ENCODE assay signal across 24 cellular contexts in genomic region chr11:1278766-1279673, GRCh38. TPM values are rescaled to one million over a fixed set of nuclear protein-coding genes. Genes with fewer than 3 reads are reported as not detected.
DNase-seq lines count a peak whose midpoint lies in the region; ATAC-seq, FAIRE-seq and TF ChIP-seq lines count a peak whose summit lies in the region.
"Had no signal": no experiment of that assay in that cellular context is flagged by ENCODE, and none has a peak within 500 bp of the region (broad histone marks: within the 10 kb centered on the region; RNA-seq: fewer than 3 reads in every experiment).

No MANE protein-coding gene starts in this region.

- no peak overlapping the region for H3K23ac ChIP-seq in H1 (ENCODE audit: insufficient read length)

- H3K4me1 ChIP-seq in left ventricle myocardium inferior (peaks cover 32% of the 10 kb centered on the region), H1 (replicated peaks in 1 of 4; ENCODE audit: control insufficient read depth in 3 of 4, insufficient read depth in 4 of 4, low read length in 3 of 4) (no peaks in the 10 kb centered on the region; a peak in 1 of 7 replicates), kidney (ENCODE audit: control insufficient read depth in 1 of 2, insufficient read depth in 1 of 2, low read depth in 1 of 2, low read length in 2 of 2) (peaks cover 0 to 2% of the 10 kb centered on the region in 2 donors)

- no peaks in the 10 kb centered on the region for H3K27me3 ChIP-seq in left ventricle myocardium inferior (ENCODE audit: low read depth)
- no peaks in the 10 kb centered on the region for H3K27me3 ChIP-seq in H1 (replicated peaks in 1 of 4; ENCODE audit: control insufficient read depth in 3 of 4, extremely low read depth in 1 of 4, insufficient read depth in 3 of 4, low read length in 3 of 4)

- TF ChIP-seq CTCF in left ventricle myocardium inferior (IDR thresholded peaks at IDR 0.05; ENCODE audit: borderline replicate concordance) (no peak), H1 (IDR thresholded peaks at IDR 0.05; ENCODE audit: control extremely low read depth in 1 of 3, insufficient read depth in 1 of 3, low read depth in 1 of 3, low read length in 3 of 3) (no peak), kidney (IDR thresholded peaks at IDR 0.05; ENCODE audit: borderline replicate concordance, extremely low read depth, insufficient read depth) (no peak)

- no peak overlapping the region for H3K4me3 ChIP-seq in left ventricle myocardium inferior
- H3K4me3 ChIP-seq in H1 (ENCODE audit: extremely low read depth in 1 of 4, insufficient read depth in 2 of 4, low read depth in 3 of 4, low read length in 4 of 4) = no peak overlapping the region
- H3K4me3 ChIP-seq in kidney (ENCODE audit: low read length in 2 of 2) = no peak overlapping the region
- H3K4me3 ChIP-seq: SK-N-MC had no signal

- H3K23me2 ChIP-seq in H1 (ENCODE audit: low read depth, low read length) = no peaks in the 10 kb centered on the region

- no peak overlapping the region for H4K91ac ChIP-seq in H1 (replicated peaks; ENCODE audit: insufficient read length, low read length)

- H3K9me3 ChIP-seq in left ventricle myocardium inferior (replicated peaks) (no peaks in the 10 kb centered on the region), H1 (ENCODE audit: insufficient read depth in 2 of 2, low read depth in 1 of 2, low read length in 1 of 2) (no peaks in the 10 kb centered on the region), kidney (ENCODE audit: control insufficient read depth in 1 of 2, low read length in 2 of 2) (no peaks in the 10 kb centered on the region)

- no peaks in the 10 kb centered on the region for H3K79me2 ChIP-seq in H1 (ENCODE audit: control insufficient read depth in 1 of 2, insufficient read depth in 2 of 2, low read length in 2 of 2)

- TF ChIP-seq EP300 in H1 (IDR thresholded peaks at IDR 0.05; ENCODE audit: borderline replicate concordance in 1 of 2, low read depth in 2 of 2, low read length in 2 of 2) = no peak

- no peak overlapping the region for H3K9ac ChIP-seq in H1 (replicated peaks in 1 of 4; ENCODE audit: extremely low read depth in 1 of 4, low read depth in 3 of 4, low read length in 3 of 4)
- no peak overlapping the region for H3K9ac ChIP-seq in kidney (ENCODE audit: low read length in 2 of 2)
- H3K9ac ChIP-seq: KMS-11 had no signal

- intact Hi-C loops in left cardiac atrium (cut with DNase I) = no loop called here
- intact Hi-C loops in left ventricle myocardium inferior (cut with micrococcal nuclease) = no loop called here
- intact Hi-C loops in kidney (cut with DNase I) = no loop called here

- DNase-seq in left cardiac atrium (peak; percentile 19), left ventricle myocardium inferior (no peak), H1 (ENCODE audit: low read depth in 1 of 2, low spot score in 2 of 2) (no peak), kidney (peak; percentile 64), NCI-H2196 (lab: John Stamatoyannopoulos, UW; ENCODE audit: unreplicated experiment) (no peak)
- no peak for DNase-seq in activated T-cell treated with anti-CD3 and anti-CD28 coated beads, Interleukin-2, amount 50 U/mL, for 48 hours
- DNase-seq: CD4-positive, alpha-beta T cell; H7; HFFc6; IMR-90; MM.1S; NCI-H1694; NCI-H2029 treated with DMSO at 0.1 percent for 48 hours; NCI-H2227 treated with DMSO at 0.1 percent for 48 hours; NCI-H526 treated with DMSO at 0.1 percent for 48 hours; RPMI8226; SHP77 treated with DMSO at 0.1 percent for 48 hours had no signal

- peak overlapping the region; percentile 89; the same call in 1 of the 2 replicates for H4K8ac ChIP-seq in H1 (ENCODE audit: extremely low read depth, insufficient read depth, low read length)

- POLR2A ChIA-PET in H1 (lab: Charles Lee; ENCODE audit: partially characterized antibody) = no interaction called here

- peaks cover 75% of the 10 kb centered on the region for H3K36me3 ChIP-seq in left ventricle myocardium inferior
- H3K36me3 ChIP-seq in H1 (ENCODE audit: control insufficient read depth in 2 of 4, insufficient read depth in 4 of 4, low read length in 3 of 4) = peaks cover 2 to 14% (median 11%) of the 10 kb centered on the region in 4 experiments; a peak in 6 of 8 replicates
- H3K36me3 ChIP-seq in kidney (ENCODE audit: control insufficient read depth in 1 of 2, insufficient read depth in 2 of 2, low read length in 2 of 2) = peaks cover 7 to 26% of the 10 kb centered on the region in 2 donors

- ATAC-seq in left cardiac atrium = no peak
- no peak for ATAC-seq in HG03354 (IDR thresholded peaks at IDR 0.05; ENCODE audit: poor library complexity, severe bottlenecking, unreplicated experiment)
- no peak for ATAC-seq in HG03378 (IDR thresholded peaks at IDR 0.05; ENCODE audit: unreplicated experiment)

- H2AK5ac ChIP-seq in H1 (ENCODE audit: low read depth, low read length) = no peak overlapping the region

- H3K18ac ChIP-seq in H1 (ENCODE audit: extremely low read depth, low read length) = no peak overlapping the region

- WGBS in H1 (ENCODE audit: extremely low coverage in 1 of 2, insufficient coverage in 1 of 2, insufficient read length in 1 of 2, insufficient replicate concordance in 2 of 2, low coverage in 1 of 2, low lambda C conversion rate in 2 of 2, missing lambda C conversion rate in 1 of 2), 2 experiments = 90% methylated on average over 40 of the region's 40 CpGs; no CpG with 5 or more reads in 1 of the 2 experiments

- TF ChIP-seq POLR2A in H1 (IDR thresholded peaks at IDR 0.05; ENCODE audit: control extremely low read depth in 1 of 2, low read depth in 2 of 2, low read length in 2 of 2) = no peak

- CTCF ChIA-PET in H1 (lab: Charles Lee; ENCODE audit: partially characterized antibody) = no interaction called here

- no peak for FAIRE-seq in H1 (lab: Jason Lieb, UNC)
- no peak for FAIRE-seq in kidney (lab: Jason Lieb, UNC)
- FAIRE-seq: D721Med had no signal

- peaks cover 0 to 13% of the 10 kb centered on the region in 2 experiments for H4K20me1 ChIP-seq in H1 (replicated peaks in 1 of 2; ENCODE audit: control insufficient read depth in 1 of 2, insufficient read depth in 2 of 2, low read length in 2 of 2)

- H4K5ac ChIP-seq in H1 (ENCODE audit: insufficient read length, low read depth, low read length) = no peak overlapping the region

- no peak overlapping the region for H2BK12ac ChIP-seq in H1 (ENCODE audit: low read depth, low read length)

- H3K27ac ChIP-seq in left ventricle myocardium inferior (replicated peaks) (no peak overlapping the region), H1 (ENCODE audit: low read depth, low read length) (no peak overlapping the region), kidney (ENCODE audit: low read depth in 2 of 2, low read length in 2 of 2) (no peak overlapping the region)
- H3K27ac ChIP-seq: KMS-11, SK-N-MC had no signal

- H3K14ac ChIP-seq in H1 (ENCODE audit: insufficient read length) = no peak overlapping the region

- no peak overlapping the region; the same call in 1 of the 2 replicates for H2BK5ac ChIP-seq in H1 (ENCODE audit: low read depth, low read length)

- no peak for TF ChIP-seq RAD21 in H1 (IDR thresholded peaks at IDR 0.05 in 1 of 2, conservative IDR thresholded peaks at IDR 0.05 in 1 of 2; ENCODE audit: low read depth in 2 of 2, low read length in 2 of 2)

- no peak overlapping the region for H3K4ac ChIP-seq in H1 (replicated peaks; ENCODE audit: insufficient read length, low read depth, low read length)

- peaks cover 6% of the 10 kb centered on the region; the same call in 1 of the 2 replicates for H3K79me1 ChIP-seq in H1 (ENCODE audit: low read depth, low read length)

- no peak overlapping the region for H2BK20ac ChIP-seq in H1 (ENCODE audit: low read length)

- no peak overlapping the region for H2AFZ ChIP-seq in H1 (ENCODE audit: low read length)

- H3K4me2 ChIP-seq in H1 (ENCODE audit: insufficient read depth in 1 of 2, low read depth in 2 of 2, low read length in 2 of 2) = no peak overlapping the region
- H3K4me2 ChIP-seq: KMS-11 had no signal

- H3K56ac ChIP-seq in H1 (replicated peaks; ENCODE audit: insufficient read length, low read depth, low read length) = no peak overlapping the region

- H2BK15ac ChIP-seq in H1 (ENCODE audit: low read length) = no peak overlapping the region

- no peak overlapping the region for H2BK120ac ChIP-seq in H1 (replicated peaks; ENCODE audit: low read depth, low read length)

TF ChIP-seq in H1, 55 proteins besides CTCF, POLR2A, EP300 and RAD21 (continues in another document):
- TF ChIP-seq CHD1 (IDR thresholded peaks at IDR 0.05; ENCODE audit: low read depth, low read length) = no peak
- no peak for TF ChIP-seq RNF2 (IDR thresholded peaks at IDR 0.05; ENCODE audit: borderline replicate concordance, low read depth, low read length, missing control alignments, poor library complexity, severe bottlenecking)
- no peak for TF ChIP-seq SP2 (IDR thresholded peaks at IDR 0.05; ENCODE audit: low read length)
- no peak for TF ChIP-seq SIRT6 (IDR thresholded peaks at IDR 0.05; ENCODE audit: low read length)
- TF ChIP-seq KDM1A (IDR thresholded peaks at IDR 0.05; ENCODE audit: borderline replicate concordance, low read length) = no peak
- TF ChIP-seq BCL11A (IDR thresholded peaks at IDR 0.05; ENCODE audit: low read depth in 2 of 2, low read length in 2 of 2) = no peak

RNA-seq across cellular contexts. Expression of gene TOLLIP, which starts 30.4 kb away (rescaled TPM):
- total RNA-seq in left cardiac atrium (10 to 100 TPM; 43.4 to 50.8 TPM), left ventricle myocardium inferior (51.9 TPM), kidney (65.5 TPM)
- total RNA-seq in H1 (2021; fragmentation: NEBNext Ultra II Directional; extraction: Animal tissue kit (Norgen Biotek cat#: 25700)) = 23.7 and 28.1 TPM in 2 replicates
- polyA plus RNA-seq in H1 (2011; rRNA removed) (34.7 and 43.8 TPM in 2 replicates), kidney (ENCODE audit: insufficient read depth, low read depth, low replicate concordance) (88.0 TPM)
- 27.0 TPM for polyA plus RNA-seq in H1 (2011; cell fraction: cytosol; rRNA removed)
- polyA plus RNA-seq in H1 (2011; cell fraction: nucleus; rRNA removed) = 37.5 TPM
- 17.1 to 27.7 TPM (median 23.6 TPM) in 4 replicates for polyA plus RNA-seq in H1 (2012, experiment 1 of 2)
- 15.2 TPM for polyA plus RNA-seq in H1 (2012, experiment 2 of 2)
- polyA plus RNA-seq in H1 (2013, experiment 1 of 2) = 9.5 TPM
- polyA plus RNA-seq in H1 (2013, experiment 2 of 2) = 8.9 TPM
- polyA minus RNA-seq in H1 (2011; rRNA and poly(A)+ RNA removed) = 15.8 and 29.8 TPM in 2 replicates
- 16.5 TPM for polyA minus RNA-seq in H1 (2011; cell fraction: cytosol; rRNA and poly(A)+ RNA removed)
- 31.6 TPM for polyA minus RNA-seq in H1 (2011; cell fraction: nucleus; rRNA and poly(A)+ RNA removed)

RNA-seq across cellular contexts. Expression of gene MUC5B, which starts 56.2 kb away (rescaled TPM):
- total RNA-seq in left cardiac atrium = not detected
- total RNA-seq in left ventricle myocardium inferior = not detected
- total RNA-seq in H1 (2021; fragmentation: NEBNext Ultra II Directional; extraction: Animal tissue kit (Norgen Biotek cat#: 25700)) = 0.02 and 0.31 TPM in 2 replicates
- 0.03 and 0.44 TPM in 2 replicates for polyA plus RNA-seq in H1 (2011; rRNA removed)
- 0.03 TPM for polyA plus RNA-seq in H1 (2011; cell fraction: cytosol; rRNA removed)
- 0.10 TPM for polyA plus RNA-seq in H1 (2011; cell fraction: nucleus; rRNA removed)
- polyA plus RNA-seq in H1 (2012, experiment 1 of 2) = 0.01 to 0.09 TPM (median 0.03 TPM) in 4 replicates
- 0.01 TPM for polyA plus RNA-seq in H1 (2012, experiment 2 of 2)
- 0.02 TPM for polyA plus RNA-seq in H1 (2013, experiment 1 of 2)
- 0.02 TPM for polyA plus RNA-seq in H1 (2013, experiment 2 of 2)
- polyA minus RNA-seq in H1 (2011; rRNA and poly(A)+ RNA removed) = 0.02 and 0.03 TPM in 2 replicates
- polyA minus RNA-seq in H1 (2011; cell fraction: cytosol; rRNA and poly(A)+ RNA removed) = not detected
- 0.10 TPM for polyA minus RNA-seq in H1 (2011; cell fraction: nucleus; rRNA and poly(A)+ RNA removed)
- 0.38 TPM for total RNA-seq in kidney
- polyA plus RNA-seq in kidney (ENCODE audit: insufficient read depth, low read depth, low replicate concordance) = not detected
- total RNA-seq: A172; CD4-positive, alpha-beta T cell; HFFc6; IMR-90 had no signal
- polyA plus RNA-seq: BJ, IMR-90 had no signal

Comparison
In these comparisons a context has a peak if more than half of its experiments do, and no peak if none do; other contexts are left out.
1. DNase-seq: peak in left cardiac atrium (single experiment) and kidney (single experiment); none in left ventricle myocardium inferior (single experiment), H1 (0 of 2), activated T-cell treated with anti-CD3 and anti-CD28 coated beads, Interleukin-2, amount 50 U/mL, for 48 hours (0 of 2) and NCI-H2196 (single experiment).